ENCODE assay signal across 19 cellular contexts in the genomic region with DNA sequence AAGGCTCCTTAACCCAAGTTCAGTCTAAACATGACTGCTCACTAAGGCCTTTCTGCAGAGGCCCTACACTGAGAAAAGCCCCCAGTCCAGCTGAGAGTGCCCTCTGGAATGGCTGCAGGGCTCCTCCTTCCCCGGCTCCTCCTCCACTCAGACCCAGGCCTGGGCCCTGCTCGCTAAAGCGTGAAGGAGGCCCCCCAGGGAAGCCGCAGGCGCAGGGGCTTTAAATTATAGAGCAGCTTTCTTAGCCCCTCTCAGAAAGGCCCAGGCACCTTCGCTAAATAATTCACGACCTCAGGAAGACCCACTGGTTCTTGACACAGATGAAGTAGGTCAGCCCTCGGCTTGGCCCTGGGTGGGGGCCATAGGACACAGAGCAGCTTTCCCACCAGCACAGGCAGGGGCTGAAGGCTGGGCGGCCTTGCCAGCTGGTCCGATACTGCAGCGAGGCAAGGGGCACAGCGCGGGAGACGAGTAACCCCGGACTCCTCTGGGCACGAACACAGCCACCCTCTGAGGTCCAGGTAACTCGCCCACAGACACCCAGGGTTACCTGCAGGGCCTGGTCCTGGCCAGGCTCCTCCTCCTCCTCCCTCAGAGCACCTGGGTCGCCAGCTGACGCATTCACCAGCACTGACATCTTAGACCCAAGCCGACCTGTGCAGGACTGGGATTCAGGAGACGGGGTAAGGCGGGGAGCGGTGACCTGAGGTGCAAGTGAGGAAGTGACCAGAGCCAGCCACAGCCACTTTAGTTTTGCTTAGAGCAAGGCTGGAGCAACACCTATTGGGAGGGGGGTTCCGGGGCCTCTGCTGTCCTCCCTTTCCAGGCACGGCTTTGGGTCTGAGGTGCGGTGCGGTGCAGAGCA. TPM values are rescaled to one million over a fixed set of nuclear protein-coding genes. Genes with fewer than 3 reads are reported as not detected.
DNase-seq lines count a peak whose midpoint lies in the region; ATAC-seq, FAIRE-seq and TF ChIP-seq lines count a peak whose summit lies in the region.
"Had no signal": no experiment of that assay in that cellular context is flagged by ENCODE, and none has a peak within 500 bp of the region (broad histone marks: within the 10 kb centered on the region; RNA-seq: fewer than 3 reads in every experiment).

No MANE protein-coding gene starts in this region.

- WGBS in esophagus squamous epithelium, 2 donors, result 80% methylated on average over 4 of the region's 27 CpGs; no CpG with 5 or more reads in 1 of the 2 donors
- WGBS in upper lobe of left lung, 2 donors, result 91 to 92% methylated on average over 13 to 27 of the region's 27 CpGs

- ATAC-seq in upper lobe of left lung (ENCODE audit: low FRiP score in 2 of 2) (no peak), HG03469 (IDR thresholded peaks at IDR 0.05; ENCODE audit: unreplicated experiment) (no peak)
- ATAC-seq: HepG2 had no signal

- H3K4me3 ChIP-seq in esophagus squamous epithelium (no peak overlapping the region), osteoblast (ENCODE audit: insufficient read depth, low read length) (no peak overlapping the region), upper lobe of left lung (no peak overlapping the region)
- H3K4me3 ChIP-seq: MG63 had no signal

- H4K20me1 ChIP-seq in osteoblast (ENCODE audit: insufficient read depth, low read length), result no peaks in the 10 kb centered on the region

- H3K4me1 ChIP-seq in esophagus squamous epithelium, result peaks cover 7 to 41% (median 8%) of the 10 kb centered on the region in 3 donors
- no peaks in the 10 kb centered on the region for H3K4me1 ChIP-seq in osteoblast (ENCODE audit: insufficient read depth, low read length)
- peaks cover 10 to 26% (median 19%) of the 10 kb centered on the region in 4 donors for H3K4me1 ChIP-seq in upper lobe of left lung

- H3K4me2 ChIP-seq in osteoblast (ENCODE audit: insufficient read depth, low read length), result no peak overlapping the region
- H3K4me2 ChIP-seq: KMS-11 had no signal

- DNase-seq in NCI-H2227 (lab: John Stamatoyannopoulos, UW; ENCODE audit: unreplicated experiment) (peak; percentile 15), NCI-H2227 treated with DMSO at 0.1 percent for 48 hours (lab: John Stamatoyannopoulos, UW) (no peak), esophagus squamous epithelium (lab: John Stamatoyannopoulos, UW) (no peak), osteoblast (ENCODE audit: insufficient read length, low spot score, missing footprints) (peak; percentile 1), upper lobe of left lung (peak in 1 of 2 donors; percentile 68), GM12892 (ENCODE audit: insufficient read length) (no peak), NCI-H2196 (lab: John Stamatoyannopoulos, UW; ENCODE audit: unreplicated experiment) (no peak)
- DNase-seq: GF-D8, MG63, NCI-H1092 treated with DMSO at 0.1 percent for 48 hours, NCI-H1694, NCI-H2107, NCI-H446 treated with DMSO at 0.1 percent for 48 hours, NCI-H748 treated with DMSO at 0.1 percent for 48 hours had no signal

- no peaks in the 10 kb centered on the region for H3K79me2 ChIP-seq in osteoblast (ENCODE audit: insufficient read depth, low read length)

- H3K9me3 ChIP-seq in esophagus squamous epithelium, result no peaks in the 10 kb centered on the region
- no peaks in the 10 kb centered on the region for H3K9me3 ChIP-seq in osteoblast (ENCODE audit: low read depth, low read length)
- H3K9me3 ChIP-seq in upper lobe of left lung, result no peaks in the 10 kb centered on the region
- H3K9me3 ChIP-seq: MG63 had no signal

- FAIRE-seq in GM12892 (lab: Jason Lieb, UNC), result no peak
- FAIRE-seq: H54, HepG2 had no signal

- H3K36me3 ChIP-seq in esophagus squamous epithelium, result no peaks in the 10 kb centered on the region
- H3K36me3 ChIP-seq in osteoblast (ENCODE audit: insufficient read depth, low read length), result no peaks in the 10 kb centered on the region
- H3K36me3 ChIP-seq in upper lobe of left lung, result no peaks in the 10 kb centered on the region
- H3K36me3 ChIP-seq: MG63 had no signal

- H3K27me3 ChIP-seq in esophagus squamous epithelium, result no peaks in the 10 kb centered on the region
- H3K27me3 ChIP-seq in osteoblast (ENCODE audit: insufficient read depth, low read length), result no peaks in the 10 kb centered on the region
- no peaks in the 10 kb centered on the region for H3K27me3 ChIP-seq in upper lobe of left lung
- H3K27me3 ChIP-seq: MG63 had no signal

- no peak for TF ChIP-seq CTCF in esophagus squamous epithelium (IDR thresholded peaks at IDR 0.05)
- TF ChIP-seq CTCF in osteoblast (IDR thresholded peaks at IDR 0.05; ENCODE audit: extremely low read depth, low read depth, low read length), result no peak
- TF ChIP-seq CTCF in upper lobe of left lung (IDR thresholded peaks at IDR 0.05), result no peak

- intact Hi-C loops in esophagus squamous epithelium (cut with DNase I), result no loop called here

- H3K27ac ChIP-seq in esophagus squamous epithelium (peak overlapping the region in 3 of 4 donors; percentile 74 to 88 (median 83)), osteoblast (ENCODE audit: low read depth, low read length) (no peak overlapping the region), upper lobe of left lung (peak overlapping the region in 3 of 4 donors; percentile 41 to 74 (median 42))
- H3K27ac ChIP-seq: 22Rv1, KMS-11 had no signal

- TF ChIP-seq POLR2A in esophagus squamous epithelium (IDR thresholded peaks at IDR 0.05), result no peak
- TF ChIP-seq POLR2A in upper lobe of left lung (IDR thresholded peaks at IDR 0.05), result no peak
- no peak for TF ChIP-seq POLR2A in GM12892 (IDR thresholded peaks at IDR 0.05; ENCODE audit: low read depth, low read length)

- H2AFZ ChIP-seq in osteoblast (ENCODE audit: low read length), result no peak overlapping the region

- TF ChIP-seq EP300 in upper lobe of left lung (IDR thresholded peaks at IDR 0.05), result no peak

RNA-seq across cellular contexts. Expression of a gene that starts 36.9 kb away (rescaled TPM):
- total RNA-seq in esophagus squamous epithelium (1 to 10 TPM in 2 of 4 donors, under 1 TPM in 1, not detected in 1; 0.75 to 5.0 (median 1.3) TPM), osteoblast (0.29 TPM in 1 of 2 replicates, not detected in the other), upper lobe of left lung (1 to 10 TPM; 1.2 to 3.6 (median 2.0) TPM)
- polyA plus RNA-seq in GM12892 (2012; ENCODE audit: missing spikeins), result not detected
- total RNA-seq: HepG2 had no signal

Comparison
In these comparisons a context has a peak if more than half of its experiments do, and no peak if none do; other contexts are left out.
1. DNase-seq: peak in NCI-H2227 (single experiment) and osteoblast (single experiment); none in NCI-H2227 treated with DMSO at 0.1 percent for 48 hours (single experiment), esophagus squamous epithelium (single experiment), GM12892 (single experiment) and NCI-H2196 (single experiment).